18 cellular contexts compared by ENCODE assay signal in genomic region chr1:12810691-12811408, GRCh38. TPM values are rescaled to one million over a fixed set of nuclear protein-coding genes. Genes with fewer than 3 reads are reported as not detected.
DNase-seq lines count a peak whose midpoint lies in the region; FAIRE-seq and TF ChIP-seq lines count a peak whose summit lies in the region.
"Had no signal": no experiment of that assay in that cellular context is flagged by ENCODE, and none has a peak within 500 bp of the region (broad histone marks: within the 10 kb centered on the region; RNA-seq: fewer than 3 reads in every experiment).

No MANE protein-coding gene starts in this region.

- no peaks in the 10 kb centered on the region for H3K27me3 ChIP-seq in CD8-positive, alpha-beta memory T cell (ENCODE audit: insufficient read depth, low read length, poor library complexity, severe bottlenecking)
- H3K27me3 ChIP-seq in astrocyte (ENCODE audit: insufficient read depth, low read length) = no peaks in the 10 kb centered on the region
- H3K27me3 ChIP-seq in kidney epithelial cell (ENCODE audit: control insufficient read depth, insufficient read depth, low read length) = no peaks in the 10 kb centered on the region
- H3K27me3 ChIP-seq: cardiac muscle cell, testis had no signal

- no peak overlapping the region for H3K9ac ChIP-seq in astrocyte (ENCODE audit: low read length)

- H2AFZ ChIP-seq in astrocyte (ENCODE audit: low read depth, low read length) = peak overlapping the region; percentile 17

- peaks cover 0 to 2% (median 0%) of the 10 kb centered on the region in 3 donors for H3K36me3 Mint-ChIP-seq in CD8-positive, alpha-beta memory T cell
- no peaks in the 10 kb centered on the region for H3K36me3 Mint-ChIP-seq in astrocyte (ENCODE audit: low read depth, unreplicated experiment)
- H3K36me3 Mint-ChIP-seq in T-helper 2 cell treated with Interferon-gamma antibody and Interleukin-4, amounts not matched to agents 5 μg/mL and 100 μg/mL, for 36 hours (ENCODE audit: low read depth) = no peaks in the 10 kb centered on the region
- H3K36me3 Mint-ChIP-seq: CD8-positive, alpha-beta T cell had no signal

- CTCF ChIA-PET in CD8-positive, alpha-beta memory T cell (lab: Charles Lee) = no interaction called here

- H3K27ac Mint-ChIP-seq in CD8-positive, alpha-beta memory T cell = no peak overlapping the region
- no peak overlapping the region for H3K27ac Mint-ChIP-seq in astrocyte (ENCODE audit: unreplicated experiment)
- no peak overlapping the region for H3K27ac Mint-ChIP-seq in T-helper 2 cell treated with Interferon-gamma antibody and Interleukin-4, amounts not matched to agents 5 μg/mL and 100 μg/mL, for 36 hours
- H3K27ac Mint-ChIP-seq: CD8-positive, alpha-beta T cell; dendritic cell treated with granulocyte-macrophage colony-stimulating factor and Interleukin-4, amounts not matched to agents 40 ng/mL and 50 ng/mL, for 4 days had no signal

- POLR2A ChIA-PET in CD8-positive, alpha-beta memory T cell (lab: Charles Lee) = no interaction called here

- TF ChIP-seq CTCF in astrocyte (IDR thresholded peaks at IDR 0.05; ENCODE audit: insufficient read depth, low read depth, low read length) (no peak), kidney epithelial cell (IDR thresholded peaks at IDR 0.05; ENCODE audit: insufficient read depth, low read length, poor library complexity, severe bottlenecking) (no peak)

- peak overlapping the region; percentile 24 for H3K27ac ChIP-seq in CD8-positive, alpha-beta memory T cell (ENCODE audit: low read depth, low read length)
- H3K27ac ChIP-seq in astrocyte (ENCODE audit: low read depth, low read length) = no peak overlapping the region
- H3K27ac ChIP-seq: cardiac muscle cell, testis had no signal

- H4K20me1 ChIP-seq in astrocyte (ENCODE audit: insufficient read depth, low read length) = no peaks in the 10 kb centered on the region

- no peak overlapping the region for H3K4me3 ChIP-seq in CD8-positive, alpha-beta memory T cell (ENCODE audit: low read length)
- H3K4me3 ChIP-seq in astrocyte (ENCODE audit: insufficient read depth, low read depth, low read length) (no peak overlapping the region), kidney epithelial cell (ENCODE audit: low read depth, low read length) (no peak overlapping the region)
- H3K4me3 ChIP-seq: cardiac muscle cell, testis had no signal

- no peaks in the 10 kb centered on the region for H3K4me1 Mint-ChIP-seq in CD8-positive, alpha-beta memory T cell
- peaks cover 4% of the 10 kb centered on the region for H3K4me1 Mint-ChIP-seq in astrocyte (ENCODE audit: low read depth, unreplicated experiment)
- H3K4me1 Mint-ChIP-seq in T-helper 2 cell treated with Interferon-gamma antibody and Interleukin-4, amounts not matched to agents 5 μg/mL and 100 μg/mL, for 36 hours (ENCODE audit: low read depth) = no peaks in the 10 kb centered on the region

- no peaks in the 10 kb centered on the region for H3K9me3 ChIP-seq in CD8-positive, alpha-beta memory T cell (ENCODE audit: low read length)
- H3K9me3 ChIP-seq in astrocyte (ENCODE audit: insufficient read depth, low read depth, low read length) = no peaks in the 10 kb centered on the region
- H3K9me3 ChIP-seq: testis had no signal

- FAIRE-seq in astrocyte (lab: Jason Lieb, UNC) = no peak

- H3K36me3 ChIP-seq in CD8-positive, alpha-beta memory T cell (ENCODE audit: insufficient read depth, low read length) = no peaks in the 10 kb centered on the region
- no peaks in the 10 kb centered on the region for H3K36me3 ChIP-seq in astrocyte (ENCODE audit: insufficient read depth, low read length)
- H3K36me3 ChIP-seq in kidney epithelial cell (ENCODE audit: control insufficient read depth, insufficient read depth, low read length) = no peaks in the 10 kb centered on the region
- H3K36me3 ChIP-seq: cardiac muscle cell had no signal

- no peaks in the 10 kb centered on the region for H3K79me2 ChIP-seq in astrocyte (ENCODE audit: insufficient read depth, low read length)

- H3K4me3 Mint-ChIP-seq in CD8-positive, alpha-beta memory T cell = no peak overlapping the region
- no peak overlapping the region for H3K4me3 Mint-ChIP-seq in astrocyte (ENCODE audit: unreplicated experiment)
- no peak overlapping the region for H3K4me3 Mint-ChIP-seq in T-helper 2 cell treated with Interferon-gamma antibody and Interleukin-4, amounts not matched to agents 5 μg/mL and 100 μg/mL, for 36 hours
- H3K4me3 Mint-ChIP-seq: CD8-positive, alpha-beta T cell; dendritic cell treated with granulocyte-macrophage colony-stimulating factor and Interleukin-4, amounts not matched to agents 40 ng/mL and 50 ng/mL, for 4 days had no signal

- DNase-seq in CD8-positive, alpha-beta memory T cell = no peak
- DNase-seq in M059J (ENCODE audit: low read depth) = peak; percentile 89
- DNase-seq in astrocyte (ENCODE audit: low read depth) = peak; percentile 4
- peak; percentile 14 for DNase-seq in kidney epithelial cell (ENCODE audit: low read depth)
- no peak for DNase-seq in NCI-H2171 treated with DMSO at 0.1 percent for 48 hours (lab: John Stamatoyannopoulos, UW)
- no peak for DNase-seq in T-helper 2 cell treated with Interferon-gamma antibody and Interleukin-4, amounts not matched to agents 5 μg/mL and 100 μg/mL, for 36 hours (ENCODE audit: low spot score)
- no peak for DNase-seq in D341Med (ENCODE audit: low spot score)
- no peak for DNase-seq in amniotic stem cell (lab: John Stamatoyannopoulos, UW)
- DNase-seq: activated CD4-positive, alpha-beta T cell treated with anti-CD3 and anti-CD28 coated beads for 1 hour; CD8-positive, alpha-beta T cell; DMS79 treated with DMSO at 0.1 percent for 48 hours; MM.1S; NCI-H1436 treated with DMSO at 0.1 percent for 48 hours; NCI-H774; testis had no signal

- H3K4me1 ChIP-seq in CD8-positive, alpha-beta memory T cell (ENCODE audit: insufficient read depth, low read length) = no peaks in the 10 kb centered on the region
- no peaks in the 10 kb centered on the region for H3K4me1 ChIP-seq in astrocyte (ENCODE audit: insufficient read depth, low read length)
- H3K4me1 ChIP-seq: testis had no signal

- H3K27me3 Mint-ChIP-seq in CD8-positive, alpha-beta memory T cell = peaks cover 21 to 42% of the 10 kb centered on the region in 2 donors
- H3K27me3 Mint-ChIP-seq in astrocyte (ENCODE audit: low read depth, unreplicated experiment) = peaks cover 3% of the 10 kb centered on the region
- H3K27me3 Mint-ChIP-seq in T-helper 2 cell treated with Interferon-gamma antibody and Interleukin-4, amounts not matched to agents 5 μg/mL and 100 μg/mL, for 36 hours (ENCODE audit: low read depth) = peaks cover 2% of the 10 kb centered on the region

- peak overlapping the region; percentile 46 for H3K4me2 ChIP-seq in astrocyte (ENCODE audit: low read length)

- H3K9me3 Mint-ChIP-seq in CD8-positive, alpha-beta memory T cell = peaks cover 0 to 6% (median 5%) of the 10 kb centered on the region in 5 donors
- peaks cover 5% of the 10 kb centered on the region for H3K9me3 Mint-ChIP-seq in astrocyte (ENCODE audit: unreplicated experiment)
- H3K9me3 Mint-ChIP-seq in T-helper 2 cell treated with Interferon-gamma antibody and Interleukin-4, amounts not matched to agents 5 μg/mL and 100 μg/mL, for 36 hours = no peaks in the 10 kb centered on the region
- H3K9me3 Mint-ChIP-seq: dendritic cell treated with granulocyte-macrophage colony-stimulating factor and Interleukin-4, amounts not matched to agents 40 ng/mL and 50 ng/mL, for 4 days had no signal

RNA-seq across cellular contexts. Expression of gene PRAMEF1, which starts 19.7 kb away (rescaled TPM):
- total RNA-seq in CD8-positive, alpha-beta memory T cell = not detected
- polyA plus RNA-seq in CD8-positive, alpha-beta memory T cell = not detected
- total RNA-seq in M059J (2014; rRNA removed; shearing (Covaris generic)) = not detected in 2 replicates
- total RNA-seq in astrocyte (not detected in 2 replicates), kidney epithelial cell (not detected in 2 replicates)
- total RNA-seq: cardiac muscle cell; CD8-positive, alpha-beta T cell; lower leg skin; testis had no signal
- polyA plus RNA-seq: cardiac muscle cell had no signal

RNA-seq across cellular contexts. Expression of gene PRAMEF11, which starts 20.4 kb away (rescaled TPM):
- total RNA-seq in CD8-positive, alpha-beta memory T cell = not detected
- not detected for polyA plus RNA-seq in CD8-positive, alpha-beta memory T cell
- total RNA-seq in M059J (2014; rRNA removed; shearing (Covaris generic)) = not detected in 2 replicates
- total RNA-seq in astrocyte = not detected in 2 replicates
- total RNA-seq in kidney epithelial cell = not detected in 2 replicates
- total RNA-seq: cardiac muscle cell; CD8-positive, alpha-beta T cell; lower leg skin; testis had no signal
- polyA plus RNA-seq: cardiac muscle cell had no signal

RNA-seq across cellular contexts. Expression of gene PRAMEF12, which starts 37.3 kb away (rescaled TPM):
- not detected for total RNA-seq in CD8-positive, alpha-beta memory T cell
- not detected for polyA plus RNA-seq in CD8-positive, alpha-beta memory T cell
- not detected in 2 replicates for total RNA-seq in M059J (2014; rRNA removed; shearing (Covaris generic))
- 0.16 TPM in 1 of 2 replicates, not detected in the other for total RNA-seq in astrocyte
- total RNA-seq in kidney epithelial cell = 0.21 TPM in 1 of 2 replicates, not detected in the other
- total RNA-seq: cardiac muscle cell; CD8-positive, alpha-beta T cell; lower leg skin had no signal
- polyA plus RNA-seq: cardiac muscle cell had no signal

RNA-seq across cellular contexts. Expression of gene HNRNPCL1, which starts 37.7 kb away (rescaled TPM):
- total RNA-seq in CD8-positive, alpha-beta memory T cell = not detected
- not detected for polyA plus RNA-seq in CD8-positive, alpha-beta memory T cell
- not detected in 2 replicates for total RNA-seq in M059J (2014; rRNA removed; shearing (Covaris generic))
- total RNA-seq in astrocyte (not detected in 2 replicates), kidney epithelial cell (not detected in 2 replicates)
- total RNA-seq: cardiac muscle cell; CD8-positive, alpha-beta T cell; lower leg skin had no signal
- polyA plus RNA-seq: cardiac muscle cell had no signal

RNA-seq across cellular contexts. Expression of gene PRAMEF2, which starts 46.0 kb away (rescaled TPM):
- not detected for total RNA-seq in CD8-positive, alpha-beta memory T cell
- polyA plus RNA-seq in CD8-positive, alpha-beta memory T cell = not detected
- not detected in 2 replicates for total RNA-seq in M059J (2014; rRNA removed; shearing (Covaris generic))
- 0.17 TPM in 1 of 2 replicates, not detected in the other for total RNA-seq in astrocyte
- total RNA-seq in kidney epithelial cell = not detected in 2 replicates
- total RNA-seq: cardiac muscle cell; CD8-positive, alpha-beta T cell; lower leg skin had no signal
- polyA plus RNA-seq: cardiac muscle cell had no signal

Comparison
In these comparisons a context has a peak if more than half of its experiments do, and no peak if none do; other contexts are left out.
1. DNase-seq: peak in M059J (single experiment), astrocyte (single experiment) and kidney epithelial cell (single experiment); none in CD8-positive, alpha-beta memory T cell (0 of 5), NCI-H2171 treated with DMSO at 0.1 percent for 48 hours (single experiment), T-helper 2 cell treated with Interferon-gamma antibody and Interleukin-4, amounts not matched to agents 5 μg/mL and 100 μg/mL, for 36 hours (single experiment), D341Med (single experiment) and amniotic stem cell (single experiment).